In genomic region chr3:120742198-120743080, GRCh38 we compare ENCODE assay signal across 8 cellular contexts. TPM values are rescaled to one million over a fixed set of nuclear protein-coding genes. Genes with fewer than 3 reads are reported as not detected.
DNase-seq lines count a peak whose midpoint lies in the region; ATAC-seq and TF ChIP-seq lines count a peak whose summit lies in the region.

Gene GTF2E1, plus strand, starts transcription at chr3:120742744. Its CDS starts 7,809 bp downstream, at chr3:120750553.
Gene RABL3, minus strand, starts transcription at chr3:120742516. Its CDS starts 9 bp downstream, at chr3:120742507.

- POLR2A ChIA-PET in GM10248 (lab: Yijun Ruan, JAX): interaction anchor here (1.6 kb wide), 1 partner anchor 146 kb away, joined by 6 read pairs; the partner anchor contains the start of gene NDUFB4

- H3K27ac ChIP-seq in testis: peak within 1 kb of the TSS; percentile 93 to 96

- peaks cover 42% of the 10 kb centered on the region for H3K4me1 Mint-ChIP-seq in activated naive CD8-positive, alpha-beta T cell (ENCODE audit: low read depth)

- intact Hi-C loops in testis (cut with DNase I; ENCODE audit: low total_unique reads): no loop called here

- ATAC-seq in HG02623 (IDR thresholded peaks at IDR 0.05; ENCODE audit: unreplicated experiment): peak; percentile 99
- peak; percentile 100 for ATAC-seq in omental fat pad (ENCODE audit: low FRiP score)

- no peaks in the 10 kb centered on the region for H3K27me3 ChIP-seq in testis

- H3K36me3 ChIP-seq in testis (ENCODE audit: low read depth, missing control alignments): no peaks in the 10 kb centered on the region

- TF ChIP-seq CTCF in GM10248 (IDR thresholded peaks at IDR 0.05; ENCODE audit: control extremely low read depth, extremely low read depth, low read depth, missing control alignments) (no peak), omental fat pad (IDR thresholded peaks at IDR 0.05) (no peak), testis (IDR thresholded peaks at IDR 0.05) (no peak)

- H3K27ac Mint-ChIP-seq in activated naive CD8-positive, alpha-beta T cell: peak within 1 kb of the TSS; percentile 97

- TF ChIP-seq POLR2A in testis (IDR thresholded peaks at IDR 0.05): peak; percentile 5

- peak; percentile 97 for DNase-seq in GM10248 (ENCODE audit: extremely low spot score)
- peak; percentile 100 for DNase-seq in NCI-H1105 (lab: John Stamatoyannopoulos, UW)
- DNase-seq in SKM-1 treated with dmso at 0.1 percent for 144 hours (lab: John Stamatoyannopoulos, UW; ENCODE audit: unreplicated experiment): peak; percentile 99
- DNase-seq in glomerular visceral epithelial cell (ENCODE audit: extremely low spot score): peak; percentile 98
- DNase-seq in omental fat pad (ENCODE audit: low spot score): peak; percentile 94
- peak; percentile 99 for DNase-seq in testis

- H3K27me3 Mint-ChIP-seq in activated naive CD8-positive, alpha-beta T cell: no peaks in the 10 kb centered on the region

- H3K4me1 ChIP-seq in testis: peaks cover 5% of the 10 kb centered on the region

- H3K36me3 Mint-ChIP-seq in activated naive CD8-positive, alpha-beta T cell: peaks cover 5% of the 10 kb centered on the region

- CTCF ChIA-PET in GM10248 (lab: Yijun Ruan, JAX): interaction anchor here (0.9 to 4.3 kb wide), 3 partner anchors 12 to 147 kb away, joined by 3 to 17 read pairs (median 4); partner anchors contain the start of gene NDUFB4

- H3K9me3 ChIP-seq in testis: no peaks in the 10 kb centered on the region

- 0 to 1% methylated on average over 43 to 52 of the region's 52 CpGs for WGBS in testis, 2 donors

- H3K9me3 Mint-ChIP-seq in activated naive CD8-positive, alpha-beta T cell (ENCODE audit: low read depth): no peaks in the 10 kb centered on the region

- H3K4me3 ChIP-seq in testis: peak within 1 kb of the TSS; percentile 87 to 90

- peak within 1 kb of the TSS; percentile 92 for H3K4me3 Mint-ChIP-seq in activated naive CD8-positive, alpha-beta T cell

RNA-seq across cellular contexts. Expression of gene GTF2E1, which starts in this region (rescaled TPM):
- total RNA-seq in omental fat pad: 10 to 100 TPM in 2 of 4 donors, 1 to 10 TPM in 2; 7.0 to 16.9 (median 11.2) TPM
- total RNA-seq in testis: 10 to 100 TPM; 23.6 to 32.2 TPM
- 26.0 TPM for polyA plus RNA-seq in testis (ENCODE audit: insufficient read depth, low read depth, low replicate concordance)

RNA-seq across cellular contexts. Expression of gene RABL3, which starts in this region (rescaled TPM):
- total RNA-seq in omental fat pad (10 to 100 TPM; 15.3 to 24.3 (median 19.2) TPM), testis (10 to 100 TPM; 11.1 to 11.3 TPM)
- 19.6 TPM for polyA plus RNA-seq in testis (ENCODE audit: insufficient read depth, low read depth, low replicate concordance)

Comparison
In these comparisons a context has a peak if more than half of its experiments do, and no peak if none do; other contexts are left out.
1. Peak in every context shown above with its lines: DNase-seq, ATAC-seq, H3K4me3 ChIP-seq and H3K27ac ChIP-seq.